ENCODE assay signal across 1 cellular context in genomic region chrX:136130931-136131843, GRCh38.
A peak's percentile ranks its signal among the peaks of the same experiment; 100 is the strongest.
TF ChIP-seq lines count a peak whose summit lies in the region.

No MANE protein-coding gene starts in this region.

TF ChIP-seq in endothelial cell of umbilical vein, 7 proteins besides CTCF, POLR2A, EP300 and RAD21 (continued from another document):
- no peak for TF ChIP-seq MAX (IDR thresholded peaks at IDR 0.05; ENCODE audit: insufficient read depth, insufficient read length)
- peak; percentile 29 for TF ChIP-seq FOS (IDR thresholded peaks at IDR 0.05; ENCODE audit: borderline replicate concordance, insufficient read depth, low read length)
- TF ChIP-seq JUN (IDR thresholded peaks at IDR 0.05; ENCODE audit: borderline replicate concordance, insufficient read depth, insufficient read length, low read depth): no peak
- TF ChIP-seq POLR2AphosphoS5 (IDR thresholded peaks at IDR 0.05; ENCODE audit: insufficient read depth, low read depth, low read length): no peak
- TF ChIP-seq GATA2 (IDR thresholded peaks at IDR 0.05; ENCODE audit: insufficient read depth, insufficient read length, low read depth, low read length): peak; percentile 74
